In genomic region chr2:46376586-46377286, GRCh38 we compare ENCODE assay signal across 18 cellular contexts.
A peak's percentile ranks its signal among the peaks of the same experiment; 100 is the strongest.
DNase-seq lines count a peak whose midpoint lies in the region; TF ChIP-seq lines count a peak whose summit lies in the region.
"Had no signal": no experiment of that assay in that cellular context is flagged by ENCODE, and none has a peak within 500 bp of the region (broad histone marks: within the 10 kb centered on the region; RNA-seq: fewer than 3 reads in every experiment).

No MANE protein-coding gene starts in this region.

- H2AK5ac ChIP-seq in mesenchymal stem cell (ENCODE audit: low read length, severe bottlenecking), result no peak overlapping the region

- no peak overlapping the region for H2BK5ac ChIP-seq in mesenchymal stem cell (ENCODE audit: low read depth, low read length, poor library complexity, severe bottlenecking)

- H3K4me1 Mint-ChIP-seq in activated CD4-positive, alpha-beta memory T cell treated with anti-CD3 and anti-CD28 coated beads, Interleukin-2, amount 10 ng/mL, durations not matched to agents 7 days and 5 days, result no peaks in the 10 kb centered on the region
- no peaks in the 10 kb centered on the region for H3K4me1 Mint-ChIP-seq in activated CD4-positive, alpha-beta memory T cell treated with anti-CD3 and anti-CD28 coated beads for 36 hours (ENCODE audit: low read depth)
- H3K4me1 Mint-ChIP-seq in type B pancreatic cell (ENCODE audit: unreplicated experiment), result peaks cover 11% of the 10 kb centered on the region
- H3K4me1 Mint-ChIP-seq in activated CD4-positive, alpha-beta T cell treated with anti-CD3 and anti-CD28 coated beads, Interleukin-2, amount 10 ng/mL, durations not matched to agents 7 days and 5 days, result no peaks in the 10 kb centered on the region
- H3K4me1 Mint-ChIP-seq: activated naive CD4-positive, alpha-beta T cell treated with anti-CD3 and anti-CD28 coated beads, Interleukin-2, amount 10 ng/mL, durations not matched to agents 7 days and 5 days; B cell had no signal

- peaks cover 1% of the 10 kb centered on the region for H3K4me1 ChIP-seq in mesenchymal stem cell (ENCODE audit: control insufficient read depth, insufficient read depth, low read depth, low read length)
- H3K4me1 ChIP-seq: colonic mucosa, foreskin keratinocyte had no signal

- peak; percentile 7 for DNase-seq in activated CD4-positive, alpha-beta memory T cell treated with anti-CD3 and anti-CD28 coated beads, Interleukin-2, amount 10 ng/mL, durations not matched to agents 7 days and 5 days
- DNase-seq in activated CD4-positive, alpha-beta memory T cell treated with anti-CD3 and anti-CD28 coated beads for 36 hours, result no peak
- DNase-seq in coronary artery (ENCODE audit: low spot score) (peak; percentile 66), mesenchymal stem cell (no peak), type B pancreatic cell (ENCODE audit: extremely low spot score, unreplicated experiment) (peak; percentile 44), pons (ENCODE audit: low spot score) (no peak), mucosa of gallbladder (ENCODE audit: low spot score) (no peak)
- no peak for DNase-seq in activated CD4-positive, alpha-beta T cell treated with anti-CD3 and anti-CD28 coated beads, Interleukin-2, amount 10 ng/mL, durations not matched to agents 7 days and 5 days
- DNase-seq: 8988T; activated CD4-positive, alpha-beta T cell treated with anti-CD3 and anti-CD28 coated beads, Interleukin-2, amount 50 U/mL, for 4 hours; activated naive CD4-positive, alpha-beta T cell treated with anti-CD3 and anti-CD28 coated beads, Interleukin-2, amount 10 ng/mL, durations not matched to agents 7 days and 5 days; activated T-cell treated with anti-CD3 and anti-CD28 coated beads, Interleukin-2, amount 50 U/mL, for 48 hours; foreskin keratinocyte; NCI-H1930; NCI-H526 treated with DMSO at 0.1 percent for 48 hours; stimulated activated naive CD4-positive, alpha-beta T cell treated with Interleukin-2 at 50 U/mL for 16 hours had no signal

- no peak overlapping the region for H2BK120ac ChIP-seq in mesenchymal stem cell (ENCODE audit: low read depth, low read length)

- H3K18ac ChIP-seq in mesenchymal stem cell (ENCODE audit: low read depth in 1 of 2, low read length in 2 of 2), result no peak overlapping the region

- no peak overlapping the region for H2AFZ ChIP-seq in mesenchymal stem cell (ENCODE audit: low read depth, low read length)

- no peak overlapping the region for H2BK12ac ChIP-seq in mesenchymal stem cell (ENCODE audit: low read length in 2 of 2)

- no peaks in the 10 kb centered on the region for H3K79me1 ChIP-seq in mesenchymal stem cell (replicated peaks; ENCODE audit: low read length, poor library complexity, severe bottlenecking)

- peaks cover 64 to 92% of the 10 kb centered on the region in 2 experiments for H3K36me3 ChIP-seq in mesenchymal stem cell (ENCODE audit: control insufficient read depth in 1 of 2, insufficient read depth in 2 of 2, low read depth in 1 of 2, low read length in 2 of 2)

- no peak overlapping the region for H3K27ac Mint-ChIP-seq in activated CD4-positive, alpha-beta memory T cell treated with anti-CD3 and anti-CD28 coated beads, Interleukin-2, amount 10 ng/mL, durations not matched to agents 7 days and 5 days
- H3K27ac Mint-ChIP-seq in activated CD4-positive, alpha-beta memory T cell treated with anti-CD3 and anti-CD28 coated beads for 36 hours, result no peak overlapping the region
- no peak overlapping the region for H3K27ac Mint-ChIP-seq in type B pancreatic cell
- no peak overlapping the region for H3K27ac Mint-ChIP-seq in activated CD4-positive, alpha-beta T cell treated with anti-CD3 and anti-CD28 coated beads, Interleukin-2, amount 10 ng/mL, durations not matched to agents 7 days and 5 days
- H3K27ac Mint-ChIP-seq: activated naive CD4-positive, alpha-beta T cell treated with anti-CD3 and anti-CD28 coated beads, Interleukin-2, amount 10 ng/mL, durations not matched to agents 7 days and 5 days; B cell had no signal

- H3K9ac ChIP-seq in mesenchymal stem cell (ENCODE audit: low read length), result no peak overlapping the region

- no peak overlapping the region for H3K4me3 ChIP-seq in coronary artery
- no peak overlapping the region for H3K4me3 ChIP-seq in mesenchymal stem cell (ENCODE audit: insufficient read depth in 1 of 2, low read depth in 1 of 2, low read length in 2 of 2)
- H3K4me3 ChIP-seq: colonic mucosa had no signal

- H4K8ac ChIP-seq in mesenchymal stem cell (ENCODE audit: low read length), result no peak overlapping the region

- peak overlapping the region; percentile 20 for H2BK15ac ChIP-seq in mesenchymal stem cell (ENCODE audit: low read depth, poor library complexity, severe bottlenecking)

- TF ChIP-seq CTCF in coronary artery (IDR thresholded peaks at IDR 0.05) (no peak), type B pancreatic cell (conservative IDR thresholded peaks at IDR 0.05) (no peak)

- no peaks in the 10 kb centered on the region for H3K27me3 Mint-ChIP-seq in activated CD4-positive, alpha-beta memory T cell treated with anti-CD3 and anti-CD28 coated beads, Interleukin-2, amount 10 ng/mL, durations not matched to agents 7 days and 5 days
- no peaks in the 10 kb centered on the region for H3K27me3 Mint-ChIP-seq in activated CD4-positive, alpha-beta memory T cell treated with anti-CD3 and anti-CD28 coated beads for 36 hours
- no peaks in the 10 kb centered on the region for H3K27me3 Mint-ChIP-seq in type B pancreatic cell
- H3K27me3 Mint-ChIP-seq in activated CD4-positive, alpha-beta T cell treated with anti-CD3 and anti-CD28 coated beads, Interleukin-2, amount 10 ng/mL, durations not matched to agents 7 days and 5 days, result no peaks in the 10 kb centered on the region
- H3K27me3 Mint-ChIP-seq: B cell had no signal

- peak overlapping the region; percentile 31 to 67 for H3K27ac ChIP-seq in coronary artery
- H3K27ac ChIP-seq in mesenchymal stem cell (ENCODE audit: low read length, poor library complexity, severe bottlenecking), result no peak overlapping the region
- H3K27ac ChIP-seq: colonic mucosa, foreskin keratinocyte had no signal

- intact Hi-C loops in activated CD4-positive, alpha-beta memory T cell treated with anti-CD3 and anti-CD28 coated beads for 36 hours (cut with micrococcal nuclease), result no loop called here

- H3K27me3 ChIP-seq in mesenchymal stem cell (ENCODE audit: control insufficient read depth in 1 of 2, insufficient read depth in 1 of 2, low read length in 2 of 2), result no peaks in the 10 kb centered on the region
- H3K27me3 ChIP-seq: colonic mucosa, foreskin keratinocyte had no signal

- H3K14ac ChIP-seq in mesenchymal stem cell (ENCODE audit: low read length in 2 of 2), result no peak overlapping the region

- no peak overlapping the region for H3K23ac ChIP-seq in mesenchymal stem cell (ENCODE audit: low read length in 2 of 2)

- no peak overlapping the region for H3K4me2 ChIP-seq in mesenchymal stem cell (ENCODE audit: low read length, poor library complexity, severe bottlenecking)

- peaks cover 19% of the 10 kb centered on the region for H3K36me3 Mint-ChIP-seq in activated CD4-positive, alpha-beta memory T cell treated with anti-CD3 and anti-CD28 coated beads, Interleukin-2, amount 10 ng/mL, durations not matched to agents 7 days and 5 days (ENCODE audit: low read depth)
- H3K36me3 Mint-ChIP-seq in activated CD4-positive, alpha-beta memory T cell treated with anti-CD3 and anti-CD28 coated beads for 36 hours, result peaks cover 6% of the 10 kb centered on the region
- H3K36me3 Mint-ChIP-seq in type B pancreatic cell, result peaks cover 15% of the 10 kb centered on the region
- no peaks in the 10 kb centered on the region for H3K36me3 Mint-ChIP-seq in activated CD4-positive, alpha-beta T cell treated with anti-CD3 and anti-CD28 coated beads, Interleukin-2, amount 10 ng/mL, durations not matched to agents 7 days and 5 days (ENCODE audit: low read depth)
- H3K36me3 Mint-ChIP-seq: activated naive CD4-positive, alpha-beta T cell treated with anti-CD3 and anti-CD28 coated beads, Interleukin-2, amount 10 ng/mL, durations not matched to agents 7 days and 5 days had no signal

- H4K91ac ChIP-seq in mesenchymal stem cell (ENCODE audit: low read length), result no peak overlapping the region

- WGBS in mesenchymal stem cell, result 86% methylated on average over 9 of the region's 10 CpGs

- H3K9me3 Mint-ChIP-seq in activated CD4-positive, alpha-beta memory T cell treated with anti-CD3 and anti-CD28 coated beads, Interleukin-2, amount 10 ng/mL, durations not matched to agents 7 days and 5 days, result no peaks in the 10 kb centered on the region
- H3K9me3 Mint-ChIP-seq in activated CD4-positive, alpha-beta memory T cell treated with anti-CD3 and anti-CD28 coated beads for 36 hours, result no peaks in the 10 kb centered on the region
- H3K9me3 Mint-ChIP-seq in type B pancreatic cell, result no peaks in the 10 kb centered on the region
- no peaks in the 10 kb centered on the region for H3K9me3 Mint-ChIP-seq in activated CD4-positive, alpha-beta T cell treated with anti-CD3 and anti-CD28 coated beads, Interleukin-2, amount 10 ng/mL, durations not matched to agents 7 days and 5 days
- H3K9me3 Mint-ChIP-seq: activated naive CD4-positive, alpha-beta T cell treated with anti-CD3 and anti-CD28 coated beads, Interleukin-2, amount 10 ng/mL, durations not matched to agents 7 days and 5 days had no signal

- CTCF ChIA-PET in activated CD4-positive, alpha-beta memory T cell treated with anti-CD3 and anti-CD28 coated beads, Interleukin-2, amount 10 ng/mL, durations not matched to agents 7 days and 5 days (lab: Charles Lee), result interaction anchor here (1.6 kb wide), 1 partner anchor 9 kb away, joined by 7 read pairs; no protein-coding TSS in a partner anchor
- CTCF ChIA-PET in activated CD4-positive, alpha-beta memory T cell treated with anti-CD3 and anti-CD28 coated beads for 36 hours (lab: Charles Lee), result interaction anchor here (0.6 to 1.2 kb wide), 5 partner anchors 9 to 248 kb away, joined by 3 to 5 read pairs (median 3); no protein-coding TSS in a partner anchor
- CTCF ChIA-PET in activated CD4-positive, alpha-beta T cell treated with anti-CD3 and anti-CD28 coated beads, Interleukin-2, amount 10 ng/mL, durations not matched to agents 7 days and 5 days (lab: Charles Lee), result interaction anchor here (1.2 kb wide), 1 partner anchor 47 kb away, joined by 4 read pairs; no protein-coding TSS in a partner anchor

- H3K9me3 ChIP-seq in mesenchymal stem cell (ENCODE audit: control insufficient read depth, low read length), result peaks cover 7% of the 10 kb centered on the region
- H3K9me3 ChIP-seq: colonic mucosa had no signal

- H3K4me3 Mint-ChIP-seq in activated CD4-positive, alpha-beta memory T cell treated with anti-CD3 and anti-CD28 coated beads, Interleukin-2, amount 10 ng/mL, durations not matched to agents 7 days and 5 days, result no peak overlapping the region
- no peak overlapping the region for H3K4me3 Mint-ChIP-seq in activated CD4-positive, alpha-beta memory T cell treated with anti-CD3 and anti-CD28 coated beads for 36 hours
- H3K4me3 Mint-ChIP-seq in type B pancreatic cell, result no peak overlapping the region
- H3K4me3 Mint-ChIP-seq in activated CD4-positive, alpha-beta T cell treated with anti-CD3 and anti-CD28 coated beads, Interleukin-2, amount 10 ng/mL, durations not matched to agents 7 days and 5 days, result no peak overlapping the region
- H3K4me3 Mint-ChIP-seq: activated naive CD4-positive, alpha-beta T cell treated with anti-CD3 and anti-CD28 coated beads, Interleukin-2, amount 10 ng/mL, durations not matched to agents 7 days and 5 days; B cell had no signal

- no peak overlapping the region for H3K4ac ChIP-seq in mesenchymal stem cell (ENCODE audit: low read depth in 1 of 2, low read length in 2 of 2)

- POLR2A ChIA-PET in activated CD4-positive, alpha-beta memory T cell treated with anti-CD3 and anti-CD28 coated beads, Interleukin-2, amount 10 ng/mL, durations not matched to agents 7 days and 5 days (lab: Charles Lee), result no interaction called here
- POLR2A ChIA-PET in activated CD4-positive, alpha-beta memory T cell treated with anti-CD3 and anti-CD28 coated beads for 36 hours (lab: Charles Lee), result no interaction called here
- POLR2A ChIA-PET in activated CD4-positive, alpha-beta T cell treated with anti-CD3 and anti-CD28 coated beads, Interleukin-2, amount 10 ng/mL, durations not matched to agents 7 days and 5 days (lab: Charles Lee), result no interaction called here

Comparison
In these comparisons a context has a peak if more than half of its experiments do, and no peak if none do; other contexts are left out.
1. DNase-seq: peak in activated CD4-positive, alpha-beta memory T cell treated with anti-CD3 and anti-CD28 coated beads, Interleukin-2, amount 10 ng/mL, durations not matched to agents 7 days and 5 days (single experiment), coronary artery (single experiment) and type B pancreatic cell (single experiment); none in activated CD4-positive, alpha-beta memory T cell treated with anti-CD3 and anti-CD28 coated beads for 36 hours (single experiment), mesenchymal stem cell (single experiment), activated CD4-positive, alpha-beta T cell treated with anti-CD3 and anti-CD28 coated beads, Interleukin-2, amount 10 ng/mL, durations not matched to agents 7 days and 5 days (single experiment), pons (single experiment) and mucosa of gallbladder (single experiment).